ENCODE assay signal across 1 cellular context in genomic region chr21:41605178-41605933, GRCh38.
TF ChIP-seq lines count a peak whose summit lies in the region.

No MANE protein-coding gene starts in this region.

TF ChIP-seq in HepG2, 621 proteins besides CTCF, POLR2A, EP300 and RAD21 (continued from another document):
- TF ChIP-seq ZNF607 (CRISPR knock-in tag; IDR thresholded peaks at IDR 0.05; ENCODE audit: borderline replicate concordance), result no peak; the same call in 1 of the 2 replicates
- TF ChIP-seq ZNF232 (CRISPR knock-in tag; IDR thresholded peaks at IDR 0.05; ENCODE audit: borderline replicate concordance), result 0 out of 2 replicates have a peak, but pooled peaks have one; percentile 16
- no peak; the same call in 1 of the 2 replicates for TF ChIP-seq ZSCAN21 (CRISPR knock-in tag; IDR thresholded peaks at IDR 0.05; ENCODE audit: borderline replicate concordance)
- TF ChIP-seq HMG20B (CRISPR knock-in tag; conservative IDR thresholded peaks at IDR 0.05), result 0 out of 2 replicates have a peak, but pooled peaks have one; percentile 43
- TF ChIP-seq SIX4 (CRISPR knock-in tag; IDR thresholded peaks at IDR 0.05), result peak; percentile 99
- TF ChIP-seq ZNF138 (CRISPR knock-in tag; IDR thresholded peaks at IDR 0.05; ENCODE audit: low read depth), result no peak
- TF ChIP-seq ZNF724P (CRISPR knock-in tag; IDR thresholded peaks at IDR 0.05; ENCODE audit: borderline replicate concordance), result no peak
- no peak for TF ChIP-seq ZNF749 (CRISPR knock-in tag; IDR thresholded peaks at IDR 0.05; ENCODE audit: borderline replicate concordance)
TF ChIP-seq in HepG2: peak in this region for 173.
